ENCODE assay signal across 14 cellular contexts in genomic region chr14:39474416-39474911, GRCh38. TPM values are rescaled to one million over a fixed set of nuclear protein-coding genes. Genes with fewer than 3 reads are reported as not detected.
DNase-seq lines count a peak whose midpoint lies in the region; ATAC-seq and TF ChIP-seq lines count a peak whose summit lies in the region.
"Had no signal": no experiment of that assay in that cellular context is flagged by ENCODE, and none has a peak within 500 bp of the region (broad histone marks: within the 10 kb centered on the region; RNA-seq: fewer than 3 reads in every experiment).

No MANE protein-coding gene starts in this region.

- H3K4me1 ChIP-seq in upper lobe of left lung = no peaks in the 10 kb centered on the region

- H3K27me3 ChIP-seq in H7 (ENCODE audit: control insufficient read depth, insufficient read depth, low read length) = no peaks in the 10 kb centered on the region
- no peaks in the 10 kb centered on the region for H3K27me3 ChIP-seq in upper lobe of left lung

- in situ Hi-C loops in G401 (cut with HindIII; ENCODE audit: low sequenced_read_pairs) = no loop called here

- TF ChIP-seq EP300 in upper lobe of left lung (IDR thresholded peaks at IDR 0.05) = no peak

- peak; percentile 86 for ATAC-seq in GM18858 (IDR thresholded peaks at IDR 0.05; ENCODE audit: unreplicated experiment)
- peak; percentile 92 for ATAC-seq in GM21367 (IDR thresholded peaks at IDR 0.05; ENCODE audit: unreplicated experiment)
- ATAC-seq in HG03039 (IDR thresholded peaks at IDR 0.05; ENCODE audit: unreplicated experiment) = peak; percentile 98
- peak; percentile 70 for ATAC-seq in activated T-helper 17 cell treated with anti-CD3 and anti-CD28 coated beads, Interleukin-2, amount 50 U/mL, for 72 hours (replicated peaks)
- ATAC-seq in upper lobe of left lung (ENCODE audit: low FRiP score in 2 of 2) = no peak
- ATAC-seq: mucosa of descending colon had no signal

- H3K36me3 ChIP-seq in H7 (replicated peaks; ENCODE audit: control insufficient read depth, insufficient read depth, low read length) (no peaks in the 10 kb centered on the region), upper lobe of left lung (no peaks in the 10 kb centered on the region)

- no peak for TF ChIP-seq CTCF in upper lobe of left lung (IDR thresholded peaks at IDR 0.05)

- no peak for TF ChIP-seq POLR2A in upper lobe of left lung (IDR thresholded peaks at IDR 0.05)

- no peak overlapping the region for H3K27ac ChIP-seq in upper lobe of left lung
- H3K27ac ChIP-seq: skin epidermis had no signal

- DNase-seq in G401 (ENCODE audit: low spot score) (no peak), H7 (no peak), upper lobe of left lung (no peak), NK-92 (lab: John Stamatoyannopoulos, UW; ENCODE audit: unreplicated experiment) (no peak)
- DNase-seq: activated gamma-delta T cell treated with Interleukin-2 at 50 U/mL for 16 hours, hippocampal formation, KG1, mucosa of descending colon, NCI-H526 had no signal

- no peak overlapping the region for H3K4me3 Mint-ChIP-seq in activated T-helper 17 cell treated with anti-CD3 and anti-CD28 coated beads, Interleukin-2, amount 50 U/mL, for 72 hours

- no peaks in the 10 kb centered on the region for H3K9me3 ChIP-seq in upper lobe of left lung
- H3K9me3 ChIP-seq: mucosa of descending colon had no signal

- no peaks in the 10 kb centered on the region for H3K9me3 Mint-ChIP-seq in activated T-helper 17 cell treated with anti-CD3 and anti-CD28 coated beads, Interleukin-2, amount 50 U/mL, for 72 hours

- no peak overlapping the region for H3K27ac Mint-ChIP-seq in activated T-helper 17 cell treated with anti-CD3 and anti-CD28 coated beads, Interleukin-2, amount 50 U/mL, for 72 hours

- H3K36me3 Mint-ChIP-seq in activated T-helper 17 cell treated with anti-CD3 and anti-CD28 coated beads, Interleukin-2, amount 50 U/mL, for 72 hours (ENCODE audit: low read depth) = no peaks in the 10 kb centered on the region

- WGBS in upper lobe of left lung, 2 donors = 94 to 100% methylated on average over 1 of the region's 1 CpG

- H3K27me3 Mint-ChIP-seq in activated T-helper 17 cell treated with anti-CD3 and anti-CD28 coated beads, Interleukin-2, amount 50 U/mL, for 72 hours = no peaks in the 10 kb centered on the region

- H3K4me1 Mint-ChIP-seq in activated T-helper 17 cell treated with anti-CD3 and anti-CD28 coated beads, Interleukin-2, amount 50 U/mL, for 72 hours = no peaks in the 10 kb centered on the region

- no peak overlapping the region for H3K4me3 ChIP-seq in H7 (ENCODE audit: insufficient read depth, low read depth, low read length)
- no peak overlapping the region for H3K4me3 ChIP-seq in upper lobe of left lung
- H3K4me3 ChIP-seq: mucosa of descending colon, skin epidermis had no signal

RNA-seq across cellular contexts. Expression of gene FBXO33, which starts 42.2 kb away (rescaled TPM):
- 10 to 100 TPM; 15.8 to 19.1 TPM for total RNA-seq in activated T-helper 17 cell treated with anti-CD3 and anti-CD28 coated beads, Interleukin-2, amount 50 U/mL, for 72 hours
- 8.1 and 24.5 TPM in 2 replicates for total RNA-seq in G401 (2014; rRNA removed; shearing (Covaris generic))
- 13.1 and 13.4 TPM in 2 replicates for total RNA-seq in H7 (2014; rRNA removed; shearing (Covaris generic))
- 10 to 100 TPM; 10.1 to 23.2 (median 14.3) TPM for total RNA-seq in upper lobe of left lung

Comparison
In these comparisons a context has a peak if more than half of its experiments do, and no peak if none do; other contexts are left out.
1. ATAC-seq: peak in GM18858 (single experiment), GM21367 (single experiment), HG03039 (single experiment) and activated T-helper 17 cell treated with anti-CD3 and anti-CD28 coated beads, Interleukin-2, amount 50 U/mL, for 72 hours (single experiment); none in upper lobe of left lung (0 of 2).